In genomic region chr22:30695871-30696655, GRCh38 we compare ENCODE assay signal across 13 cellular contexts. TPM values are rescaled to one million over a fixed set of nuclear protein-coding genes. Genes with fewer than 3 reads are reported as not detected.
DNase-seq lines count a peak whose midpoint lies in the region; ATAC-seq and TF ChIP-seq lines count a peak whose summit lies in the region.
"Had no signal": no experiment of that assay in that cellular context is flagged by ENCODE, and none has a peak within 500 bp of the region (broad histone marks: within the 10 kb centered on the region; RNA-seq: fewer than 3 reads in every experiment).

No MANE protein-coding gene starts in this region.

- TF ChIP-seq EP300 in suprapubic skin (IDR thresholded peaks at IDR 0.05) = no peak

- H3K9me3 Mint-ChIP-seq in activated CD8-positive, alpha-beta memory T cell treated with anti-CD3 and anti-CD28 coated beads, Interleukin-2, amount 10 ng/mL, durations not matched to agents 7 days and 5 days (ENCODE audit: low read depth) = no peaks in the 10 kb centered on the region
- H3K9me3 Mint-ChIP-seq in T-cell (no peaks in the 10 kb centered on the region), glutamatergic neuron (ENCODE audit: unreplicated experiment) (no peaks in the 10 kb centered on the region)

- H3K27me3 Mint-ChIP-seq in activated CD8-positive, alpha-beta memory T cell treated with anti-CD3 and anti-CD28 coated beads, Interleukin-2, amount 10 ng/mL, durations not matched to agents 7 days and 5 days = peaks cover 10% of the 10 kb centered on the region
- peaks cover 0 to 15% of the 10 kb centered on the region in 2 donors for H3K27me3 Mint-ChIP-seq in T-cell
- peaks cover 15% of the 10 kb centered on the region for H3K27me3 Mint-ChIP-seq in glutamatergic neuron (ENCODE audit: unreplicated experiment)

- no peak for TF ChIP-seq POLR2A in spleen (IDR thresholded peaks at IDR 0.05)
- TF ChIP-seq POLR2A in suprapubic skin (IDR thresholded peaks at IDR 0.05) = no peak
- no peak for TF ChIP-seq POLR2A in Peyer's patch (IDR thresholded peaks at IDR 0.05)

- H3K4me1 ChIP-seq in spleen (peaks cover 0 to 23% (median 18%) of the 10 kb centered on the region in 6 donors), suprapubic skin (peaks cover 15% of the 10 kb centered on the region), Peyer's patch (peaks cover 0 to 16% (median 2%) of the 10 kb centered on the region in 4 donors)

- H3K27me3 ChIP-seq in spleen (replicated peaks in 1 of 7) = peaks cover 0 to 33% (median 0%) of the 10 kb centered on the region in 7 donors
- H3K27me3 ChIP-seq in suprapubic skin = no peaks in the 10 kb centered on the region
- H3K27me3 ChIP-seq in Peyer's patch = no peaks in the 10 kb centered on the region
- H3K27me3 ChIP-seq: body of pancreas, ovary had no signal

- TF ChIP-seq CTCF in glutamatergic neuron (IDR thresholded peaks at IDR 0.05; ENCODE audit: partially characterized antibody, unreplicated experiment) = no peak
- no peak for TF ChIP-seq CTCF in spleen (IDR thresholded peaks at IDR 0.05 in 8 of 11, conservative IDR thresholded peaks at IDR 0.05 in 3 of 11)
- no peak for TF ChIP-seq CTCF in suprapubic skin (IDR thresholded peaks at IDR 0.05)
- no peak for TF ChIP-seq CTCF in Peyer's patch (IDR thresholded peaks at IDR 0.05)

- peaks cover 16% of the 10 kb centered on the region for H3K4me1 Mint-ChIP-seq in activated CD8-positive, alpha-beta memory T cell treated with anti-CD3 and anti-CD28 coated beads, Interleukin-2, amount 10 ng/mL, durations not matched to agents 7 days and 5 days
- peaks cover 13 to 19% (median 15%) of the 10 kb centered on the region in 3 donors for H3K4me1 Mint-ChIP-seq in T-cell
- no peaks in the 10 kb centered on the region for H3K4me1 Mint-ChIP-seq in glutamatergic neuron (ENCODE audit: low read depth, unreplicated experiment)

- no peaks in the 10 kb centered on the region for H3K36me3 ChIP-seq in spleen
- no peaks in the 10 kb centered on the region for H3K36me3 ChIP-seq in suprapubic skin
- no peaks in the 10 kb centered on the region for H3K36me3 ChIP-seq in Peyer's patch
- H3K36me3 ChIP-seq: ovary had no signal

- 79 to 92% (median 88%) methylated on average over 6 to 7 of the region's 7 CpGs for WGBS in spleen, 5 donors
- WGBS in suprapubic skin = 86% methylated on average over 7 of the region's 7 CpGs

- no peaks in the 10 kb centered on the region for H3K9me3 ChIP-seq in spleen
- no peaks in the 10 kb centered on the region for H3K9me3 ChIP-seq in suprapubic skin
- no peaks in the 10 kb centered on the region for H3K9me3 ChIP-seq in Peyer's patch
- H3K9me3 ChIP-seq: body of pancreas, ovary had no signal

- H3K4me3 ChIP-seq in spleen = peak overlapping the region in 5 of 8 donors; percentile 36 to 84 (median 63)
- no peak overlapping the region for H3K4me3 ChIP-seq in suprapubic skin
- no peak overlapping the region for H3K4me3 ChIP-seq in Peyer's patch

- no peak for ATAC-seq in activated CD8-positive, alpha-beta memory T cell treated with anti-CD3 and anti-CD28 coated beads, Interleukin-2, amount 10 ng/mL, durations not matched to agents 7 days and 5 days
- ATAC-seq in T-cell (replicated peaks in 1 of 4) (no peak), GM18517 (IDR thresholded peaks at IDR 0.05; ENCODE audit: unreplicated experiment) (no peak)
- ATAC-seq: body of pancreas, Right ventricle myocardium inferior had no signal

- peak overlapping the region; percentile 58 for H3K4me3 Mint-ChIP-seq in activated CD8-positive, alpha-beta memory T cell treated with anti-CD3 and anti-CD28 coated beads, Interleukin-2, amount 10 ng/mL, durations not matched to agents 7 days and 5 days
- peak overlapping the region; percentile 74 to 76 (median 75) for H3K4me3 Mint-ChIP-seq in T-cell
- H3K4me3 Mint-ChIP-seq in glutamatergic neuron (ENCODE audit: unreplicated experiment) = peak overlapping the region; percentile 75

- no peak overlapping the region for H3K27ac Mint-ChIP-seq in activated CD8-positive, alpha-beta memory T cell treated with anti-CD3 and anti-CD28 coated beads, Interleukin-2, amount 10 ng/mL, durations not matched to agents 7 days and 5 days
- peak overlapping the region; percentile 5 to 25 for H3K27ac Mint-ChIP-seq in T-cell
- H3K27ac Mint-ChIP-seq in glutamatergic neuron (ENCODE audit: unreplicated experiment) = no peak overlapping the region

- CTCF ChIA-PET in activated CD8-positive, alpha-beta memory T cell treated with anti-CD3 and anti-CD28 coated beads, Interleukin-2, amount 10 ng/mL, durations not matched to agents 7 days and 5 days (lab: Charles Lee) = interaction anchor here (1.2 to 3.9 kb wide), 3 partner anchors 10 to 61 kb away, joined by 6 to 20 read pairs (median 8); partner anchors contain the start of gene SLC35E4
- CTCF ChIA-PET in T-cell (lab: Charles Lee) = no interaction called here

- POLR2A ChIA-PET in T-cell (lab: Charles Lee) = no interaction called here

- no peaks in the 10 kb centered on the region for H3K36me3 Mint-ChIP-seq in activated CD8-positive, alpha-beta memory T cell treated with anti-CD3 and anti-CD28 coated beads, Interleukin-2, amount 10 ng/mL, durations not matched to agents 7 days and 5 days
- H3K36me3 Mint-ChIP-seq in T-cell = no peaks in the 10 kb centered on the region
- H3K36me3 Mint-ChIP-seq in glutamatergic neuron (ENCODE audit: unreplicated experiment) = no peaks in the 10 kb centered on the region

- intact Hi-C loops in spleen (cut with DNase I; ENCODE audit: low total_unique reads) = no loop called here

- no peak for DNase-seq in activated CD8-positive, alpha-beta memory T cell treated with anti-CD3 and anti-CD28 coated beads, Interleukin-2, amount 10 ng/mL, durations not matched to agents 7 days and 5 days
- no peak for DNase-seq in activated CD8-positive, alpha-beta memory T cell treated with anti-CD3 and anti-CD28 coated beads, Interleukin-2, amount 50 U/mL, for 4 hours
- DNase-seq in T-cell (no peak), glutamatergic neuron (no peak), spleen (peak; percentile 8), suprapubic skin (ENCODE audit: low spot score in 2 of 2) (no peak), Peyer's patch (no peak)
- DNase-seq: islet precursor cell, NCI-H345 had no signal

- peak overlapping the region in 1 of 8 donors; percentile 82 for H3K27ac ChIP-seq in spleen
- H3K27ac ChIP-seq in suprapubic skin = no peak overlapping the region
- no peak overlapping the region for H3K27ac ChIP-seq in Peyer's patch
- H3K27ac ChIP-seq: ovary had no signal

RNA-seq across cellular contexts. Expression of gene OSBP2, which starts 1.4 kb away (rescaled TPM):
- total RNA-seq in activated CD8-positive, alpha-beta memory T cell treated with anti-CD3 and anti-CD28 coated beads, Interleukin-2, amount 10 ng/mL, durations not matched to agents 7 days and 5 days = 1 to 10 TPM; 1.7 to 4.3 TPM
- total RNA-seq in T-cell (1 to 10 TPM; 1.6 to 2.8 (median 2.1) TPM), glutamatergic neuron (ENCODE audit: unreplicated experiment) (18.3 TPM), spleen (10 to 100 TPM in 4 of 7 donors, 1 to 10 TPM in 3; 4.3 to 41.4 (median 10.8) TPM), suprapubic skin (10 to 100 TPM in 1 of 4 donors, 1 to 10 TPM in 3; 3.9 to 11.3 (median 6.4) TPM), Peyer's patch (1 to 10 TPM; 3.7 to 8.7 (median 4.7) TPM)
- polyA plus RNA-seq in spleen = 1 to 10 TPM in 1 of 3 donors, under 1 TPM in 2; 0.38 to 1.6 (median 0.50) TPM

RNA-seq across cellular contexts. Expression of gene DUSP18, which starts 28.4 kb away (rescaled TPM):
- total RNA-seq in activated CD8-positive, alpha-beta memory T cell treated with anti-CD3 and anti-CD28 coated beads, Interleukin-2, amount 10 ng/mL, durations not matched to agents 7 days and 5 days = 10 to 100 TPM in 1 of 2 experiments, 1 to 10 TPM in 1; 9.2 to 11.6 TPM
- 10 to 100 TPM in 3 of 5 donors, 1 to 10 TPM in 2; 9.4 to 19.4 (median 18.8) TPM for total RNA-seq in T-cell
- 8.0 TPM for total RNA-seq in glutamatergic neuron (ENCODE audit: unreplicated experiment)
- 10 to 100 TPM in 5 of 7 donors, 1 to 10 TPM in 2; 9.5 to 16.3 (median 12.4) TPM for total RNA-seq in spleen
- 1 to 10 TPM; 1.5 to 4.4 (median 2.3) TPM for polyA plus RNA-seq in spleen
- total RNA-seq in suprapubic skin = 10 to 100 TPM; 14.2 to 20.4 (median 16.5) TPM
- total RNA-seq in Peyer's patch = 10 to 100 TPM in 3 of 4 donors, 1 to 10 TPM in 1; 5.8 to 50.8 (median 40.2) TPM

Comparison
In these comparisons a context has a peak if more than half of its experiments do, and no peak if none do; other contexts are left out.
1. H3K27ac Mint-ChIP-seq: peak in T-cell (2 of 2); none in activated CD8-positive, alpha-beta memory T cell treated with anti-CD3 and anti-CD28 coated beads, Interleukin-2, amount 10 ng/mL, durations not matched to agents 7 days and 5 days (single experiment) and glutamatergic neuron (single experiment).
2. H3K4me3 ChIP-seq: peak in spleen (5 of 8); none in suprapubic skin (single experiment) and Peyer's patch (0 of 4).
3. Peak in every context shown above with its lines, with median percentiles within 50 percentile points of each other: H3K4me3 Mint-ChIP-seq.